Comparison of ENCODE assay signal across 13 cellular contexts in genomic region chr20:37389241-37389747, GRCh38.
"Had no signal": no experiment of that assay in that cellular context is flagged by ENCODE, and none has a peak within 500 bp of the region (broad histone marks: within the 10 kb centered on the region; RNA-seq: fewer than 3 reads in every experiment).

No MANE protein-coding gene starts in this region.

- H3K4me3 ChIP-seq: cardiac muscle cell, gastrocnemius medialis had no signal

- H3K4me3 Mint-ChIP-seq: activated naive CD4-positive, alpha-beta T cell treated with anti-CD3 and anti-CD28 coated beads, Interleukin-2, amount 10 ng/mL, durations not matched to agents 7 days and 5 days; mesothelial cell of epicardium; stimulated activated naive CD8-positive, alpha-beta T cell treated with anti-CD3 and anti-CD28 coated beads, Interleukin-15, Interleukin-2, amounts not matched to agents 100 ng/mL and 50 ng/mL, for 24 hours; T-cell had no signal

- H3K36me3 ChIP-seq: cardiac muscle cell, gastrocnemius medialis had no signal

- ATAC-seq: gastrocnemius medialis, T-cell had no signal

- H3K36me3 Mint-ChIP-seq: activated naive CD4-positive, alpha-beta T cell treated with anti-CD3 and anti-CD28 coated beads, Interleukin-2, amount 10 ng/mL, durations not matched to agents 7 days and 5 days; T-cell had no signal

- H3K9me3 Mint-ChIP-seq: activated naive CD4-positive, alpha-beta T cell treated with anti-CD3 and anti-CD28 coated beads, Interleukin-2, amount 10 ng/mL, durations not matched to agents 7 days and 5 days; mesothelial cell of epicardium; stimulated activated naive CD8-positive, alpha-beta T cell treated with anti-CD3 and anti-CD28 coated beads, Interleukin-15, Interleukin-2, amounts not matched to agents 100 ng/mL and 50 ng/mL, for 24 hours; T-cell had no signal

- DNase-seq: activated CD4-positive, alpha-beta T cell treated with anti-CD3 and anti-CD28 coated beads for 48 hours; activated naive CD4-positive, alpha-beta T cell treated with anti-CD3 and anti-CD28 coated beads, Interleukin-2, amount 10 ng/mL, durations not matched to agents 7 days and 5 days; effector CD8-positive, alpha-beta T cell; kidney glomerular epithelial cell; stimulated activated CD4-positive, alpha-beta T cell treated with anti-CD3 and anti-CD28 coated beads, Interleukin-2, amount 100 ng/mL, for 48 hours; stimulated activated CD8-positive, alpha-beta memory T cell treated with anti-CD3 and anti-CD28 coated beads, Interleukin-4, amount 100 ng/mL, for 48 hours; T1000 had no signal

- H3K27ac ChIP-seq: cardiac muscle cell, gastrocnemius medialis, VCaP had no signal

- H3K9me3 ChIP-seq: gastrocnemius medialis had no signal

- H3K27me3 ChIP-seq: cardiac muscle cell, gastrocnemius medialis had no signal

- H3K27me3 Mint-ChIP-seq: stimulated activated naive CD8-positive, alpha-beta T cell treated with anti-CD3 and anti-CD28 coated beads, Interleukin-15, Interleukin-2, amounts not matched to agents 100 ng/mL and 50 ng/mL, for 24 hours; T-cell had no signal

- H3K27ac Mint-ChIP-seq: activated naive CD4-positive, alpha-beta T cell treated with anti-CD3 and anti-CD28 coated beads, Interleukin-2, amount 10 ng/mL, durations not matched to agents 7 days and 5 days; mesothelial cell of epicardium; stimulated activated naive CD8-positive, alpha-beta T cell treated with anti-CD3 and anti-CD28 coated beads, Interleukin-15, Interleukin-2, amounts not matched to agents 100 ng/mL and 50 ng/mL, for 24 hours; T-cell had no signal
